8 cellular contexts compared by ENCODE assay signal in genomic region chr15:100879046-100879445, GRCh38. TPM values are rescaled to one million over a fixed set of nuclear protein-coding genes. Genes with fewer than 3 reads are reported as not detected.
DNase-seq lines count a peak whose midpoint lies in the region; ATAC-seq and TF ChIP-seq lines count a peak whose summit lies in the region.

No MANE protein-coding gene starts in this region.

- H3K4me3 ChIP-seq in BLaER1 (peak overlapping the region; percentile 48), HFF-Myc (replicated peaks; ENCODE audit: low read depth, low read length) (peak overlapping the region; percentile 45)
- H3K4me3 ChIP-seq in naive thymus-derived CD4-positive, alpha-beta T cell (ENCODE audit: low read length) = no peak overlapping the region

- ATAC-seq in naive thymus-derived CD4-positive, alpha-beta T cell = peak; percentile 16
- ATAC-seq in GM21717 (IDR thresholded peaks at IDR 0.05; ENCODE audit: unreplicated experiment) = no peak
- ATAC-seq in HG02642 (IDR thresholded peaks at IDR 0.05; ENCODE audit: poor library complexity, unreplicated experiment) = no peak

- no peaks in the 10 kb centered on the region for H3K9me3 Mint-ChIP-seq in chondrocyte (ENCODE audit: low read depth)
- peaks cover 0 to 2% (median 0%) of the 10 kb centered on the region in 11 donors for H3K9me3 Mint-ChIP-seq in naive thymus-derived CD4-positive, alpha-beta T cell

- no peak overlapping the region for H3K9ac ChIP-seq in BLaER1

- peaks cover 88% of the 10 kb centered on the region for H3K27me3 ChIP-seq in BLaER1
- peaks cover 0 to 6% of the 10 kb centered on the region in 2 donors for H3K27me3 ChIP-seq in naive thymus-derived CD4-positive, alpha-beta T cell (ENCODE audit: control insufficient read depth in 2 of 2, insufficient read depth in 2 of 2, low read length in 2 of 2)

- no peak overlapping the region for H3K27ac ChIP-seq in BLaER1
- H3K27ac ChIP-seq in naive thymus-derived CD4-positive, alpha-beta T cell (ENCODE audit: low read depth, low read length) = no peak overlapping the region

- H3K9me3 ChIP-seq in BLaER1 = peaks cover 16% of the 10 kb centered on the region
- H3K9me3 ChIP-seq in naive thymus-derived CD4-positive, alpha-beta T cell (ENCODE audit: control insufficient read depth in 2 of 3, low read length in 3 of 3) = no peaks in the 10 kb centered on the region

- CTCF ChIA-PET in naive thymus-derived CD4-positive, alpha-beta T cell (lab: Charles Lee) = no interaction called here

- POLR2A ChIA-PET in naive thymus-derived CD4-positive, alpha-beta T cell (lab: Charles Lee) = interaction anchor here (0.6 kb wide), 1 partner anchor 483 kb away, joined by 5 read pairs; no protein-coding TSS in a partner anchor

- H3K36me3 Mint-ChIP-seq in chondrocyte (ENCODE audit: low read depth) = peaks cover 2% of the 10 kb centered on the region
- H3K36me3 Mint-ChIP-seq in naive thymus-derived CD4-positive, alpha-beta T cell = no peaks in the 10 kb centered on the region

- no peak for DNase-seq in HFF-Myc (ENCODE audit: extremely low read depth, low read depth)
- no peak for DNase-seq in chondrocyte (ENCODE audit: low spot score)
- DNase-seq in naive thymus-derived CD4-positive, alpha-beta T cell = peak in 1 of 9 donors; percentile 23
- no peak for DNase-seq in SK-N-DZ (ENCODE audit: low spot score)
- no peak for DNase-seq in effector CD4-positive, alpha-beta T cell

- H3K27me3 Mint-ChIP-seq in chondrocyte (ENCODE audit: low read depth) = peaks cover 50% of the 10 kb centered on the region
- H3K27me3 Mint-ChIP-seq in naive thymus-derived CD4-positive, alpha-beta T cell = peaks cover 58 to 82% (median 71%) of the 10 kb centered on the region in 5 donors

- intact Hi-C loops in naive thymus-derived CD4-positive, alpha-beta T cell (cut with micrococcal nuclease) = no loop called here

- 0 out of 2 replicates have a peak, but pooled peaks cover 5% of the 10 kb centered on the region for H3K4me1 ChIP-seq in BLaER1
- H3K4me1 ChIP-seq in naive thymus-derived CD4-positive, alpha-beta T cell (ENCODE audit: control insufficient read depth in 2 of 2, insufficient read depth in 2 of 2, low read length in 2 of 2) = no peaks in the 10 kb centered on the region

- TF ChIP-seq CTCF in HFF-Myc (IDR thresholded peaks at IDR 0.05; ENCODE audit: low read depth, low read length, missing control alignments) (no peak), chondrocyte (IDR thresholded peaks at IDR 0.05) (no peak)

- peak overlapping the region; percentile 67 for H3K4me3 Mint-ChIP-seq in chondrocyte (ENCODE audit: unreplicated experiment)
- peak overlapping the region in 6 of 10 donors; percentile 59 to 83 (median 71) for H3K4me3 Mint-ChIP-seq in naive thymus-derived CD4-positive, alpha-beta T cell

- peaks cover 38% of the 10 kb centered on the region; the same call in 1 of the 2 replicates for H4K20me1 ChIP-seq in BLaER1

- H3K27ac Mint-ChIP-seq in chondrocyte (ENCODE audit: unreplicated experiment) = no peak overlapping the region
- H3K27ac Mint-ChIP-seq in naive thymus-derived CD4-positive, alpha-beta T cell = no peak overlapping the region

- H3K4me1 Mint-ChIP-seq in chondrocyte (ENCODE audit: low read depth) = peaks cover 12% of the 10 kb centered on the region
- H3K4me1 Mint-ChIP-seq in naive thymus-derived CD4-positive, alpha-beta T cell = peaks cover 0 to 18% (median 14%) of the 10 kb centered on the region in 7 donors

- H3K36me3 ChIP-seq in BLaER1 = no peaks in the 10 kb centered on the region
- H3K36me3 ChIP-seq in naive thymus-derived CD4-positive, alpha-beta T cell (ENCODE audit: control insufficient read depth in 2 of 3, insufficient read depth in 3 of 3, low read length in 3 of 3) = no peaks in the 10 kb centered on the region

- peak overlapping the region; percentile 59 for H3K4me2 ChIP-seq in BLaER1

RNA-seq across cellular contexts. Expression of gene ALDH1A3, which starts 0.6 kb away (rescaled TPM):
- 0.51 to 0.55 TPM in 2 of 3 replicates, not detected in the other for total RNA-seq in chondrocyte
- total RNA-seq in naive thymus-derived CD4-positive, alpha-beta T cell = not detected
- polyA plus RNA-seq in naive thymus-derived CD4-positive, alpha-beta T cell = not detected
- polyA plus RNA-seq in SK-N-DZ (2014; cell fraction: cytosol; rRNA removed) = 0.09 TPM in 1 of 2 replicates, not detected in the other
- not detected in 2 replicates for polyA plus RNA-seq in SK-N-DZ (2014; cell fraction: nucleus; rRNA removed)

RNA-seq across cellular contexts. Expression of gene LRRK1, which starts 40.1 kb away (rescaled TPM):
- 6.0 to 11.3 TPM (median 10.1 TPM) in 3 replicates for total RNA-seq in chondrocyte
- total RNA-seq in naive thymus-derived CD4-positive, alpha-beta T cell = 10 to 100 TPM in 1 of 5 experiments, 1 to 10 TPM in 1, under 1 TPM in 3; 0.54 to 15.1 (median 0.60) TPM
- polyA plus RNA-seq in naive thymus-derived CD4-positive, alpha-beta T cell = not detected
- not detected in 2 replicates for polyA plus RNA-seq in SK-N-DZ (2014; cell fraction: cytosol; rRNA removed)
- polyA plus RNA-seq in SK-N-DZ (2014; cell fraction: nucleus; rRNA removed) = 0.09 TPM in 1 of 2 replicates, not detected in the other
